ENCODE assay signal across 7 cellular contexts in the genomic region with DNA sequence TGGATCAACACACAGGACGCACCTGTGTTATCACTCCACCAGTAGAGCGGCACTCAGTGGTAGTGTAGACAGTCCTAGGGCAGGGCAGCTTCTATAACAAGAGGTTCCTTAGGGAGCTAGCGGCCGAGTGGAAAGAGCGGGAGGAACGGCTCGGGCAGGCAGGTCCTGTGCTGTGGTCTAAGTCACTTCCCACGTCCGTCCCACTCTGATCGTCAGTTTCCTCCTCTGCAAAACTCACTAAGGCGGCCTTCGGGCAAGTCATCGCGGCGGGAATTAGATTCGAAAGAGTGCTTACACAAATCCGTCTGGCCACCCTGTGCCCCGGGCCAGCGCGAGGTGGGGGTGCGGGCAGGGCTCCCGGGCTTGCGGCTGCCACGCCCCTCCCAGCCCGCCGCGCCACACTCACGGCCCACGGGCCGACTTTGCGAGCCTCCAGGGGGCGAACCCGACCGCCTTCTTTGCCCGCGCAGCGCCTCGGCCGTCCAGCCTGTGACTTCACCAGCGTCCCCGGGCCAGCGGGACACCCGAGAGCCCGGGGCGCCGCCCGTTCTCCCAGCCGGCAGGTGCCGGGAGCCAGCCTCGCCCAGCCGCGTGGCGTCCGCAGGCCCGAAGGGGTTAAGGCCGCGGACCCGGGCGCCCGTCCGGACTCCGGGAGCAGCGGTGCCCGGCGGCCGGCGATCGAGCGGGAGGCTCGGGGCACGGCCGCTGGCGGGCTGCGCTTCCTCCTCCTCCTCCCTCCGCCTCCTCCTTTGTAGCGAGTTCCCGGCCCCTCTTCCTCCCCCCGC. TPM values are rescaled to one million over a fixed set of nuclear protein-coding genes. Genes with fewer than 3 reads are reported as not detected.
DNase-seq lines count a peak whose midpoint lies in the region; ATAC-seq and TF ChIP-seq lines count a peak whose summit lies in the region.

No MANE protein-coding gene starts in this region.

- H3K27me3 ChIP-seq in thoracic aorta (replicated peaks; ENCODE audit: insufficient read depth), result no peaks in the 10 kb centered on the region

- peak overlapping the region; percentile 63 for H3K27ac ChIP-seq in thoracic aorta

- no peak overlapping the region for H3K4me3 ChIP-seq in mucosa of descending colon
- peak overlapping the region; percentile 91 for H3K4me3 ChIP-seq in thoracic aorta

- H3K9me3 ChIP-seq in mucosa of descending colon (no peaks in the 10 kb centered on the region), thoracic aorta (no peaks in the 10 kb centered on the region)

- H3K36me3 ChIP-seq in mucosa of descending colon (ENCODE audit: low read depth) (no peaks in the 10 kb centered on the region), thoracic aorta (no peaks in the 10 kb centered on the region)

- H3K4me3 Mint-ChIP-seq in activated T-cell treated with anti-CD3 and anti-CD28 coated beads, Interleukin-2, amount 50 U/mL, for 24 hours, result peak overlapping the region; percentile 62

- intact Hi-C loops in mucosa of descending colon (cut with DNase I, micrococcal nuclease), result no loop called here

- H3K36me3 Mint-ChIP-seq in activated T-cell treated with anti-CD3 and anti-CD28 coated beads, Interleukin-2, amount 50 U/mL, for 24 hours (ENCODE audit: low read depth), result no peaks in the 10 kb centered on the region

- peaks cover 72% of the 10 kb centered on the region for H3K27me3 Mint-ChIP-seq in activated T-cell treated with anti-CD3 and anti-CD28 coated beads, Interleukin-2, amount 50 U/mL, for 24 hours

- TF ChIP-seq CTCF in mucosa of descending colon (IDR thresholded peaks at IDR 0.05) (no peak), thoracic aorta (IDR thresholded peaks at IDR 0.05) (peak; percentile 49)

- ATAC-seq in mucosa of descending colon (peak; percentile 72), thoracic aorta (ENCODE audit: insufficient number of reproducible peaks, low FRiP score, low read depth) (peak; percentile 37), GM18520 (IDR thresholded peaks at IDR 0.05; ENCODE audit: unreplicated experiment) (no peak)

- DNase-seq in GM03348 (ENCODE audit: low spot score) (peak; percentile 90), NCI-H2029 (lab: John Stamatoyannopoulos, UW) (peak; percentile 3), fibroblast of gingiva (ENCODE audit: low read depth) (peak; percentile 76), mucosa of descending colon (peak; percentile 39 to 72 (median 59)), thoracic aorta (ENCODE audit: low spot score) (peak; percentile 38)
- peak; percentile 62 for DNase-seq in activated T-cell treated with anti-CD3 and anti-CD28 coated beads, Interleukin-2, amount 50 U/mL, for 24 hours

- H3K4me1 ChIP-seq in mucosa of descending colon (ENCODE audit: low read depth) (peaks cover 9% of the 10 kb centered on the region), thoracic aorta (ENCODE audit: control insufficient read depth in 1 of 2, low read depth in 2 of 2) (peaks cover 4 to 38% of the 10 kb centered on the region in 2 donors)

- no peak overlapping the region for H3K27ac Mint-ChIP-seq in activated T-cell treated with anti-CD3 and anti-CD28 coated beads, Interleukin-2, amount 50 U/mL, for 24 hours

- peaks cover 7% of the 10 kb centered on the region for H3K4me1 Mint-ChIP-seq in activated T-cell treated with anti-CD3 and anti-CD28 coated beads, Interleukin-2, amount 50 U/mL, for 24 hours (ENCODE audit: low read depth)

- H3K9me3 Mint-ChIP-seq in activated T-cell treated with anti-CD3 and anti-CD28 coated beads, Interleukin-2, amount 50 U/mL, for 24 hours, result no peaks in the 10 kb centered on the region

RNA-seq across cellular contexts. Expression of a gene that starts 0.4 kb away (rescaled TPM):
- total RNA-seq in mucosa of descending colon (1 to 10 TPM; 1.3 to 4.7 (median 1.9) TPM), thoracic aorta (1 to 10 TPM; 4.3 to 8.5 TPM)

Comparison
In these comparisons a context has a peak if more than half of its experiments do, and no peak if none do; other contexts are left out.
1. DNase-seq: peak in every context shown above with its lines; median percentile 90 in GM03348; 76 in fibroblast of gingiva; 62 in activated T-cell treated with anti-CD3 and anti-CD28 coated beads, Interleukin-2, amount 50 U/mL, for 24 hours; 59 in mucosa of descending colon; 38 in thoracic aorta; 3 in NCI-H2029.